23 cellular contexts compared by ENCODE assay signal in the genomic region with DNA sequence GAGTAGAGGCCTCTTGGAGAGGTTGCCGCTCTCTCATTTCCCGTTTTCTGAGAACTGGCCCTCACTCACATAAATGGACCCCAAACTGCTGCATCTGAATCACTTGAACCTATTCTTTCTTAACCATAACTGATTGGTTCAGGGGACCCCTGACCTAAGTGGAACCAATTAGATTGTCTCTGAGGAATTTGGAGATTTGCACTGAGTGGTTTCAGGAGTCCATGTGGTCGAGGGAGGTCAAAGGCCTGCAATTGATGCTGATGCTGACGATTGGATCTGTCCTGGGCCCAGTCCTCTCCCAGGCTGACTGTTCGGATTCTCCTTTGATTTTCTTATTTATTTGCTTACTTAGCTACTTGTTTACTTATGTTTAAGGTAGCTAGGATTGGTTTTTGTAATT.
DNase-seq lines count a peak whose midpoint lies in the region; ATAC-seq, FAIRE-seq and TF ChIP-seq lines count a peak whose summit lies in the region.
"Had no signal": no experiment of that assay in that cellular context is flagged by ENCODE, and none has a peak within 500 bp of the region (broad histone marks: within the 10 kb centered on the region; RNA-seq: fewer than 3 reads in every experiment).

No MANE protein-coding gene starts in this region.

- H3K14ac ChIP-seq in neuronal stem cell (ENCODE audit: low read length): no peak overlapping the region

- H3K9ac ChIP-seq in neuronal stem cell (ENCODE audit: low read depth, low read length, poor library complexity): no peak overlapping the region

- no peak overlapping the region for H3K23ac ChIP-seq in neuronal stem cell (ENCODE audit: low read depth, low read length, poor library complexity)

- H2AFZ ChIP-seq in neuronal stem cell (ENCODE audit: low read length): peak overlapping the region; percentile 12

- no peaks in the 10 kb centered on the region for H3K27me3 ChIP-seq in neuronal stem cell (ENCODE audit: control insufficient read depth in 3 of 3, insufficient read depth in 3 of 3, low read depth in 1 of 3, low read length in 3 of 3)
- H3K27me3 ChIP-seq: MG63 had no signal

- no peak overlapping the region for H2BK5ac ChIP-seq in neuronal stem cell (ENCODE audit: low read length)

- no peak overlapping the region for H3K4ac ChIP-seq in neuronal stem cell (ENCODE audit: low read length)

- no peak for ATAC-seq in HG03280 (IDR thresholded peaks at IDR 0.05; ENCODE audit: unreplicated experiment)
- ATAC-seq: A549, HepG2, K562, Panc1 had no signal

- no peaks in the 10 kb centered on the region for H3K79me1 ChIP-seq in neuronal stem cell (ENCODE audit: low read depth, low read length)

- H2BK12ac ChIP-seq in neuronal stem cell (ENCODE audit: low read length): no peak overlapping the region

- no peak overlapping the region for H3K18ac ChIP-seq in neuronal stem cell (ENCODE audit: low read length)

- no peak overlapping the region for H4K91ac ChIP-seq in neuronal stem cell (ENCODE audit: low read depth, low read length, poor library complexity)

- H2BK120ac ChIP-seq in neuronal stem cell (ENCODE audit: low read depth, low read length): no peak overlapping the region

- no peaks in the 10 kb centered on the region for H3K36me3 ChIP-seq in neuronal stem cell (replicated peaks in 1 of 2; ENCODE audit: control insufficient read depth in 2 of 2, insufficient read depth in 2 of 2, low read length in 2 of 2)
- H3K36me3 ChIP-seq: MG63 had no signal

- H3K27ac ChIP-seq in neuronal stem cell (replicated peaks; ENCODE audit: low read length): no peak overlapping the region
- H3K27ac ChIP-seq: RWPE1, SK-N-MC had no signal

- no CpG with 5 or more reads among the region's 5 CpGs for WGBS in neuronal stem cell (ENCODE audit: extremely low coverage in 2 of 2, insufficient read length in 2 of 2, insufficient replicate concordance in 1 of 2), 2 donors

- no peaks in the 10 kb centered on the region for H3K4me1 ChIP-seq in neuronal stem cell (ENCODE audit: control insufficient read depth in 2 of 2, insufficient read depth in 1 of 2, low read depth in 1 of 2, low read length in 2 of 2)

- H3K9me3 Mint-ChIP-seq in mesothelial cell of epicardium: peaks cover 10% of the 10 kb centered on the region

- H2BK15ac ChIP-seq in neuronal stem cell (ENCODE audit: low read length): no peak overlapping the region

- H3K4me1 Mint-ChIP-seq in mesothelial cell of epicardium: peaks cover 6% of the 10 kb centered on the region
- H3K4me1 Mint-ChIP-seq: CD4-positive, alpha-beta memory T cell had no signal

- H3K27ac Mint-ChIP-seq in mesothelial cell of epicardium: no peak overlapping the region
- H3K27ac Mint-ChIP-seq: CD4-positive, alpha-beta memory T cell had no signal

- H3K4me2 ChIP-seq in neuronal stem cell (ENCODE audit: insufficient read depth, low read length, poor library complexity, severe bottlenecking): no peak overlapping the region
- H3K4me2 ChIP-seq: A549 had no signal

- no peaks in the 10 kb centered on the region for H3K27me3 Mint-ChIP-seq in mesothelial cell of epicardium (ENCODE audit: low read depth)

- no peak for TF ChIP-seq CTCF in mesothelial cell of epicardium (IDR thresholded peaks at IDR 0.05; ENCODE audit: unreplicated experiment)

- H4K8ac ChIP-seq in neuronal stem cell (ENCODE audit: low read depth, low read length): no peak overlapping the region

- no peak overlapping the region for H3K4me3 Mint-ChIP-seq in mesothelial cell of epicardium
- H3K4me3 Mint-ChIP-seq: CD4-positive, alpha-beta memory T cell had no signal

- H3K9me3 ChIP-seq in neuronal stem cell (replicated peaks in 1 of 2; ENCODE audit: control insufficient read depth in 2 of 2, insufficient read depth in 1 of 2, low read depth in 1 of 2, low read length in 2 of 2): peaks cover 2 to 12% of the 10 kb centered on the region in 2 donors
- H3K9me3 ChIP-seq: MG63 had no signal

- peaks cover 2% of the 10 kb centered on the region for H3K36me3 Mint-ChIP-seq in mesothelial cell of epicardium
- H3K36me3 Mint-ChIP-seq: CD4-positive, alpha-beta memory T cell had no signal

- H2AK5ac ChIP-seq in neuronal stem cell (ENCODE audit: low read depth, low read length): no peak overlapping the region

- no peak for FAIRE-seq in HTR-8/SVneo (lab: Jason Lieb, UNC)
- FAIRE-seq: A549, G401.6, HepG2, K562 had no signal

- no peak overlapping the region for H3K4me3 ChIP-seq in neuronal stem cell (ENCODE audit: low read length in 2 of 2)
- H3K4me3 ChIP-seq: A549, K562, MG63, SK-N-MC had no signal

- DNase-seq in MV-4-11 (lab: John Stamatoyannopoulos, UW) (peak; percentile 20), ecto neural progenitor cell (ENCODE audit: low spot score) (peak; percentile 51), neuronal stem cell (ENCODE audit: low spot score) (no peak), HTR-8/SVneo (ENCODE audit: insufficient read length, low spot score) (no peak), NCI-H2196 (lab: John Stamatoyannopoulos, UW; ENCODE audit: unreplicated experiment) (no peak), mesothelial cell of epicardium (ENCODE audit: low spot score in 2 of 2, unreplicated experiment in 2 of 2) (no peak)
- DNase-seq: C1 segment of cervical spinal cord; Caco-2; CD4-positive, alpha-beta memory T cell; Kasumi-1; MG63; NCI-H2029; NCI-H446 treated with DMSO at 0.1 percent for 48 hours; NCI-H526; SHP77 had no signal

Comparison
In these comparisons a context has a peak if more than half of its experiments do, and no peak if none do; other contexts are left out.
1. DNase-seq: peak in MV-4-11 (single experiment) and ecto neural progenitor cell (single experiment); none in neuronal stem cell (single experiment), HTR-8/SVneo (single experiment), NCI-H2196 (single experiment) and mesothelial cell of epicardium (0 of 2).